ENCODE assay signal across 8 cellular contexts in the genomic region with DNA sequence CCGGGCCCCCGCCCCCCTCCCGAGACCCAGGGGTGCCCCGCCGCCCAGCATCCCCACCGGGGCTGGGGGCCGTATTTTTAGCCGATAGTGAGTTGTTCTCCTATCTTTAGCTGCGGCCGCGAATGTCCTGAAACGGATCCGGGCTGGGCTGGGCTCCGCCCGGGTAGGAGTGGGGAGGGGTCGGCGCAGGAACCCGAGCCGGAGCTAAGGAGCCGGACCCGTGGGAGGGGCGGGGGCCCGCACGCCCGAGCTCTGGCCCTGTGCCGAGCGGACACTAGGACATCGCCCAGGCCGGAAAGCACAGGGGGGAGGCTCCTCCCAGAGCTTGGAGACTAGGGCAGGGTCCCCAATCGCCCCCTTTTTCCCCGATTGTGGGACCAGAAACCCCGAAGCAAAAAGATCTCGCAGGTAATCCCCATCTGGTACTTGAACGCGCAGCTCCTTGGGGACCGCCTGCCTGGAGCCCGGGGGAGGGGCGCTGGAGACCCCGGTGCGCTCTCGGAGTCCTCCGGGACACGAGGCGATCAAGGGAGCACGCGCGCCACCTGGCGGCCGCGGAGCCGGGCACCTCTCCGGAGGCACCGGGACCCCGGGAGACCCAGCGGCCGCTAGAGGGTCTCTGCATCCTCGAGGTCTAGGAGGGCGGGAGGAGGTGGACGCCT. TPM values are rescaled to one million over a fixed set of nuclear protein-coding genes. Genes with fewer than 3 reads are reported as not detected.
DNase-seq lines count a peak whose midpoint lies in the region; ATAC-seq and TF ChIP-seq lines count a peak whose summit lies in the region.

No MANE protein-coding gene starts in this region.

- TF ChIP-seq CTCF in AG04449 (IDR thresholded peaks at IDR 0.05; ENCODE audit: insufficient read depth, low read length, missing control alignments) (peak; percentile 97), heart right ventricle (IDR thresholded peaks at IDR 0.05) (peak; percentile 85 to 99 (median 98)), upper lobe of right lung (IDR thresholded peaks at IDR 0.05) (peak; percentile 94)

- H3K9me3 ChIP-seq in heart right ventricle (no peaks in the 10 kb centered on the region), upper lobe of right lung (no peaks in the 10 kb centered on the region)

- H3K27ac ChIP-seq in adipose tissue (ENCODE audit: low read depth, low read length) (peak overlapping the region; percentile 68), heart right ventricle (peak overlapping the region; percentile 87 to 99 (median 96)), upper lobe of right lung (peak overlapping the region; percentile 89)

- H3K36me3 ChIP-seq in heart right ventricle (peaks cover 0 to 12% (median 0%) of the 10 kb centered on the region in 9 donors), upper lobe of right lung (peaks cover 3% of the 10 kb centered on the region)

- H3K4me1 ChIP-seq in heart right ventricle (peaks cover 4 to 81% (median 55%) of the 10 kb centered on the region in 9 donors), upper lobe of right lung (peaks cover 24% of the 10 kb centered on the region)

- H3K27me3 ChIP-seq in heart right ventricle = peaks cover 0 to 10% (median 0%) of the 10 kb centered on the region in 7 donors
- H3K27me3 ChIP-seq in upper lobe of right lung = no peaks in the 10 kb centered on the region

- H3K4me3 ChIP-seq in AG04449 (ENCODE audit: low read depth, low read length) (peak overlapping the region; percentile 87), heart right ventricle (peak overlapping the region; percentile 83 to 100 (median 95)), upper lobe of right lung (peak overlapping the region; percentile 98)

- ATAC-seq in heart right ventricle = peak; percentile 46 to 81 (median 68)
- peak; percentile 72 for ATAC-seq in upper lobe of right lung

- intact Hi-C loops in heart right ventricle (cut with DNase I) = loop anchor here in 8 of 10 donors (1.0 to 5.0 kb wide), 5 partner anchors 15 to 88 kb away; no protein-coding TSS in a partner anchor
- intact Hi-C loops in posterior vena cava (cut with DNase I) = loop anchor here in 1 of 2 donors (5.0 kb wide), 1 partner anchor 38 kb away; no protein-coding TSS in a partner anchor
- intact Hi-C loops in upper lobe of right lung (cut with DNase I) = no loop called here

- no peak for DNase-seq in AG04449 (ENCODE audit: low read depth, low spot score)
- peak; percentile 79 for DNase-seq in GM19238 (ENCODE audit: insufficient read length, low spot score)
- DNase-seq in NAMALWA (ENCODE audit: low spot score) = peak; percentile 88
- DNase-seq in T-helper 1 cell = peak; percentile 60 to 73 (median 69)
- peak; percentile 80 to 89 for DNase-seq in heart right ventricle
- DNase-seq in posterior vena cava (ENCODE audit: low spot score) = peak; percentile 94
- DNase-seq in upper lobe of right lung = peak; percentile 91

- CTCF ChIA-PET in AG04449 (lab: Yijun Ruan, JAX) = interaction anchor here (0.7 to 34.5 kb wide), 21 partner anchors 14 to 301 kb away, joined by 3 to 1993 read pairs (median 4); a partner anchor contains a TSS

- POLR2A ChIA-PET in AG04449 (lab: Yijun Ruan, JAX) = interaction anchor here (1.0 to 4.9 kb wide), 8 partner anchors 10 to 53 kb away, joined by 3 to 54 read pairs (median 4); a partner anchor contains a TSS

- WGBS in adipose tissue, 3 donors = 0 to 1% (median 1%) methylated on average over 51 to 59 of the region's 59 CpGs
- 1% methylated on average over 59 of the region's 59 CpGs for WGBS in heart right ventricle, 2 donors

RNA-seq across cellular contexts. Expression of a gene that starts 0.7 kb away (rescaled TPM):
- polyA plus RNA-seq in adipose tissue (10 to 100 TPM in 2 of 3 donors, 1 to 10 TPM in 1; 5.4 to 82.5 (median 50.2) TPM), heart right ventricle (10 to 100 TPM; 13.2 to 21.1 TPM)
- total RNA-seq in heart right ventricle (10 to 100 TPM in 4 of 10 donors, 1 to 10 TPM in 6; 3.9 to 21.9 (median 9.0) TPM), posterior vena cava (10 to 100 TPM; 15.7 to 16.2 TPM), upper lobe of right lung (27.5 TPM)

RNA-seq across cellular contexts. Expression of a gene that starts 18.3 kb away (rescaled TPM):
- 10 to 100 TPM; 15.7 to 25.3 (median 20.2) TPM for polyA plus RNA-seq in adipose tissue
- total RNA-seq in heart right ventricle = 10 to 100 TPM; 37.4 to 63.4 (median 50.6) TPM
- polyA plus RNA-seq in heart right ventricle = 10 to 100 TPM; 24.9 to 32.6 TPM
- total RNA-seq in posterior vena cava = 10 to 100 TPM; 38.2 to 55.6 TPM
- 53.7 TPM for total RNA-seq in upper lobe of right lung

RNA-seq across cellular contexts. Expression of a gene that starts 39.2 kb away (rescaled TPM):
- under 1 TPM; 0.04 to 0.45 (median 0.08) TPM for polyA plus RNA-seq in adipose tissue
- total RNA-seq in heart right ventricle = under 1 TPM in 8 of 10 donors, not detected in 2; 0.11 to 0.87 (median 0.33) TPM
- polyA plus RNA-seq in heart right ventricle = under 1 TPM; 0.19 to 0.80 TPM
- not detected for total RNA-seq in posterior vena cava
- 0.43 TPM for total RNA-seq in upper lobe of right lung

RNA-seq across cellular contexts. Expression of a gene that starts 53.6 kb away (rescaled TPM):
- polyA plus RNA-seq in adipose tissue (1 to 10 TPM; 2.3 to 5.4 (median 3.0) TPM), heart right ventricle (1 to 10 TPM; 8.6 to 9.4 TPM)
- total RNA-seq in heart right ventricle (1 to 10 TPM; 2.3 to 7.3 (median 3.8) TPM), posterior vena cava (1 to 10 TPM; 6.0 to 6.1 TPM), upper lobe of right lung (9.5 TPM)
